32 cellular contexts compared by ENCODE assay signal in the genomic region with DNA sequence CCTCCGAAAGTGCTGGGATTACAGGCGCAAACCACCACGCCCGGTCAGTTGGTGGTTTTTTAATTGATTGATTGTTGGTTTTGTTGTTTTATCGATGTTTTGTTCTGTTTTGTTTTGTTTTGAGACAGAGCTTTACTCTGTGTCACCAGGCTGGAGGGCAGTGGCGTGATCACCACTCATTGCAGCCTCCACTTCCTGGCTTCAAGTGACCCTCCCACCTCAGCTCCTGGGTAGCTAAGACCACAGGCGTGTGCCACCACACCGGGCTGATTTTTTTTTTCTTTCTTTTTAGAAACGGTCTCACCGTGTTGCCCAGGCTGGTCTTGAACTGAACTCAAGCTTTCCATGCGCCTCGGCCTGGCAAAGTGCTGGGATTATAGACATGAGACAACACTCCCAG. TPM values are rescaled to one million over a fixed set of nuclear protein-coding genes. Genes with fewer than 3 reads are reported as not detected.
"Had no signal": no experiment of that assay in that cellular context is flagged by ENCODE, and none has a peak within 500 bp of the region (broad histone marks: within the 10 kb centered on the region; RNA-seq: fewer than 3 reads in every experiment).

No MANE protein-coding gene starts in this region.

- H3K27me3 Mint-ChIP-seq: activated CD4-positive, alpha-beta T cell treated with anti-CD3 and anti-CD28 coated beads, Interleukin-2, amount 10 ng/mL, durations not matched to agents 7 days and 5 days; activated CD8-positive, alpha-beta T cell treated with anti-CD3 and anti-CD28 coated beads for 36 hours; activated naive CD8-positive, alpha-beta T cell; activated T-helper 17 cell treated with anti-CD3 and anti-CD28 coated beads, Interleukin-2, amount 50 U/mL, for 72 hours; effector memory CD8-positive, alpha-beta T cell; T-cell had no signal

- H3K36me3 Mint-ChIP-seq: activated naive CD8-positive, alpha-beta T cell had no signal

- H3K9me3 Mint-ChIP-seq: activated CD4-positive, alpha-beta T cell treated with anti-CD3 and anti-CD28 coated beads, Interleukin-2, amount 10 ng/mL, durations not matched to agents 7 days and 5 days; activated CD8-positive, alpha-beta T cell treated with anti-CD3 and anti-CD28 coated beads for 36 hours; activated T-cell treated with anti-CD3 and anti-CD28 coated beads, Interleukin-2, amount 50 U/mL, for 4 hours; activated T-helper 17 cell treated with anti-CD3 and anti-CD28 coated beads, Interleukin-2, amount 50 U/mL, for 72 hours; effector memory CD8-positive, alpha-beta T cell; T-cell; T-helper 1 cell treated with Interleukin-12 subunit alpha and Interleukin-12 subunit beta and Interleukin-4 antibody, amounts not matched to agents 30 μg/mL and 1 μg/mL, for 36 hours; T-helper 2 cell treated with Interferon-gamma antibody and Interleukin-4, amounts not matched to agents 5 μg/mL and 100 μg/mL, for 36 hours had no signal

- H3K4me1 Mint-ChIP-seq: activated T-helper 17 cell treated with anti-CD3 and anti-CD28 coated beads, Interleukin-2, amount 50 U/mL, for 72 hours had no signal

- H3K4me3 Mint-ChIP-seq: activated CD4-positive, alpha-beta T cell treated with anti-CD3 and anti-CD28 coated beads, Interleukin-2, amount 10 ng/mL, durations not matched to agents 7 days and 5 days; activated CD8-positive, alpha-beta T cell treated with anti-CD3 and anti-CD28 coated beads for 36 hours; activated naive CD8-positive, alpha-beta T cell; activated T-cell treated with anti-CD3 and anti-CD28 coated beads, Interleukin-2, amount 50 U/mL, for 4 hours; activated T-helper 17 cell treated with anti-CD3 and anti-CD28 coated beads, Interleukin-2, amount 50 U/mL, for 72 hours; effector memory CD8-positive, alpha-beta T cell; T-cell; T-helper 1 cell treated with Interleukin-12 subunit alpha and Interleukin-12 subunit beta and Interleukin-4 antibody, amounts not matched to agents 30 μg/mL and 1 μg/mL, for 36 hours; T-helper 2 cell treated with Interferon-gamma antibody and Interleukin-4, amounts not matched to agents 5 μg/mL and 100 μg/mL, for 36 hours had no signal

- H3K4me1 ChIP-seq: foreskin keratinocyte had no signal

- DNase-seq: activated CD4-positive, alpha-beta T cell treated with anti-CD3 and anti-CD28 coated beads for 1 hour; activated CD4-positive, alpha-beta T cell treated with anti-CD3 and anti-CD28 coated beads for 4 hours; activated CD4-positive, alpha-beta T cell treated with anti-CD3 and anti-CD28 coated beads, Interleukin-2, amount 10 ng/mL, durations not matched to agents 7 days and 5 days; activated CD4-positive, alpha-beta T cell treated with anti-CD3 and anti-CD28 coated beads, Interleukin-2, amount 50 U/mL, for 48 hours; activated CD8-positive, alpha-beta memory T cell treated with anti-CD3 and anti-CD28 coated beads for 24 hours; activated CD8-positive, alpha-beta T cell treated with anti-CD3 and anti-CD28 coated beads for 36 hours; activated effector memory CD4-positive, alpha-beta T cell treated with Interleukin-2 at 50 U/mL for 16 hours; activated gamma-delta T cell treated with Interleukin-2 at 50 U/mL for 16 hours; activated naive CD4-positive, alpha-beta T cell treated with anti-CD3 and anti-CD28 coated beads, Interleukin-2, amount 50 U/mL, for 16 hours; activated naive CD4-positive, alpha-beta T cell treated with Interleukin-2 at 50 U/mL for 16 hours; activated T-cell treated with anti-CD3 and anti-CD28 coated beads, Interleukin-2, amount 50 U/mL, for 4 hours; amniotic stem cell; anterior cingulate cortex; body of pancreas; caudate nucleus; cortex of kidney; dermis blood vessel endothelial cell; effector CD4-positive, alpha-beta T cell; effector memory CD8-positive, alpha-beta T cell; erythroblast; foreskin keratinocyte; gastrocnemius medialis; glutamatergic neuron; heart left ventricle; T-cell; T1000 had no signal

- H3K27ac ChIP-seq: body of pancreas, esophagus muscularis mucosa, foreskin keratinocyte, gastrocnemius medialis, heart left ventricle had no signal

- H3K27me3 ChIP-seq: body of pancreas, esophagus muscularis mucosa, foreskin keratinocyte, gastrocnemius medialis, heart left ventricle had no signal

- H3K9me3 ChIP-seq: body of pancreas, esophagus muscularis mucosa, gastrocnemius medialis, heart left ventricle had no signal

- FAIRE-seq: colon had no signal

- H3K4me3 ChIP-seq: body of pancreas, esophagus muscularis mucosa, gastrocnemius medialis, heart left ventricle had no signal

- H3K27ac Mint-ChIP-seq: activated CD4-positive, alpha-beta T cell treated with anti-CD3 and anti-CD28 coated beads, Interleukin-2, amount 10 ng/mL, durations not matched to agents 7 days and 5 days; activated CD8-positive, alpha-beta T cell treated with anti-CD3 and anti-CD28 coated beads for 36 hours; activated naive CD8-positive, alpha-beta T cell; activated T-helper 17 cell treated with anti-CD3 and anti-CD28 coated beads, Interleukin-2, amount 50 U/mL, for 72 hours; effector memory CD8-positive, alpha-beta T cell; T-helper 1 cell treated with Interleukin-12 subunit alpha and Interleukin-12 subunit beta and Interleukin-4 antibody, amounts not matched to agents 30 μg/mL and 1 μg/mL, for 36 hours; T-helper 2 cell treated with Interferon-gamma antibody and Interleukin-4, amounts not matched to agents 5 μg/mL and 100 μg/mL, for 36 hours had no signal

- ATAC-seq: activated CD8-positive, alpha-beta T cell treated with anti-CD3 and anti-CD28 coated beads for 36 hours; activated T-cell treated with anti-CD3 and anti-CD28 coated beads, Interleukin-2, amount 50 U/mL, for 4 hours; activated T-helper 17 cell treated with anti-CD3 and anti-CD28 coated beads, Interleukin-2, amount 50 U/mL, for 72 hours; body of pancreas; effector memory CD8-positive, alpha-beta T cell; foreskin keratinocyte; gastrocnemius medialis; heart left ventricle; T-cell had no signal

RNA-seq across cellular contexts. Expression of a gene that starts 28.7 kb away (rescaled TPM):
- total RNA-seq: activated CD4-positive, alpha-beta T cell treated with anti-CD3 and anti-CD28 coated beads, Interleukin-2, amount 10 ng/mL, durations not matched to agents 7 days and 5 days; activated CD8-positive, alpha-beta T cell treated with anti-CD3 and anti-CD28 coated beads for 36 hours; foreskin keratinocyte had no signal

RNA-seq across cellular contexts. Expression of a gene that starts 33.4 kb away (rescaled TPM):
- total RNA-seq: activated CD4-positive, alpha-beta T cell treated with anti-CD3 and anti-CD28 coated beads, Interleukin-2, amount 10 ng/mL, durations not matched to agents 7 days and 5 days; activated CD8-positive, alpha-beta T cell treated with anti-CD3 and anti-CD28 coated beads for 36 hours; activated T-cell treated with anti-CD3 and anti-CD28 coated beads, Interleukin-2, amount 50 U/mL, for 4 hours; activated T-helper 17 cell treated with anti-CD3 and anti-CD28 coated beads, Interleukin-2, amount 50 U/mL, for 72 hours; foreskin keratinocyte had no signal

RNA-seq across cellular contexts. Expression of a gene that starts 35.9 kb away (rescaled TPM):
- total RNA-seq: activated CD4-positive, alpha-beta T cell treated with anti-CD3 and anti-CD28 coated beads, Interleukin-2, amount 10 ng/mL, durations not matched to agents 7 days and 5 days; activated CD8-positive, alpha-beta T cell treated with anti-CD3 and anti-CD28 coated beads for 36 hours; activated T-cell treated with anti-CD3 and anti-CD28 coated beads, Interleukin-2, amount 50 U/mL, for 4 hours; activated T-helper 17 cell treated with anti-CD3 and anti-CD28 coated beads, Interleukin-2, amount 50 U/mL, for 72 hours had no signal
